In genomic region chr4:4853921-4854648, GRCh38 we compare ENCODE assay signal across 13 cellular contexts. TPM values are rescaled to one million over a fixed set of nuclear protein-coding genes. Genes with fewer than 3 reads are reported as not detected.
DNase-seq lines count a peak whose midpoint lies in the region; ATAC-seq and TF ChIP-seq lines count a peak whose summit lies in the region.
"Had no signal": no experiment of that assay in that cellular context is flagged by ENCODE, and none has a peak within 500 bp of the region (broad histone marks: within the 10 kb centered on the region; RNA-seq: fewer than 3 reads in every experiment).

No MANE protein-coding gene starts in this region.

- H3K4me2 ChIP-seq in BLaER1 (no peak overlapping the region), neuronal stem cell (ENCODE audit: insufficient read depth, low read length, poor library complexity, severe bottlenecking) (peak overlapping the region; percentile 14)

- no peak overlapping the region for H4K91ac ChIP-seq in neuronal stem cell (ENCODE audit: low read depth, low read length, poor library complexity)

- no peaks in the 10 kb centered on the region for H3K79me1 ChIP-seq in neuronal stem cell (ENCODE audit: low read depth, low read length)

- TF ChIP-seq CTCF in GM12865 (IDR thresholded peaks at IDR 0.05; ENCODE audit: insufficient read depth, low read depth, low read length, missing control alignments), result no peak

- H3K4me1 ChIP-seq in BLaER1, result peaks cover 23% of the 10 kb centered on the region
- peaks cover 48% of the 10 kb centered on the region for H3K4me1 ChIP-seq in ectodermal cell (ENCODE audit: control insufficient read depth, insufficient read depth, low read length)
- H3K4me1 ChIP-seq in neuronal stem cell (ENCODE audit: control insufficient read depth in 2 of 2, insufficient read depth in 1 of 2, low read depth in 1 of 2, low read length in 2 of 2), result peaks cover 7 to 30% of the 10 kb centered on the region in 2 donors
- H3K4me1 ChIP-seq: colonic mucosa had no signal

- ATAC-seq in GM21526 (IDR thresholded peaks at IDR 0.05; ENCODE audit: low FRiP score, unreplicated experiment) (no peak), GM18868 (IDR thresholded peaks at IDR 0.05; ENCODE audit: unreplicated experiment) (no peak), HG03571 (IDR thresholded peaks at IDR 0.05; ENCODE audit: unreplicated experiment) (no peak)

- WGBS in ectodermal cell, 2 experiments, result 14 to 21% methylated on average over 18 to 21 of the region's 24 CpGs
- no CpG with 5 or more reads among the region's 24 CpGs for WGBS in neuronal stem cell (ENCODE audit: extremely low coverage in 2 of 2, insufficient read length in 2 of 2, insufficient replicate concordance in 1 of 2), 2 donors

- H3K4ac ChIP-seq in neuronal stem cell (ENCODE audit: low read length), result no peak overlapping the region

- peaks cover 75% of the 10 kb centered on the region for H4K20me1 ChIP-seq in BLaER1

- H3K18ac ChIP-seq in neuronal stem cell (ENCODE audit: low read length), result no peak overlapping the region

- no peak for DNase-seq in GM12865 (ENCODE audit: low read depth)
- no peak for DNase-seq in neuronal stem cell (ENCODE audit: low spot score)
- DNase-seq in H4 (ENCODE audit: low spot score), result no peak
- DNase-seq: activated CD4-positive, alpha-beta T cell treated with anti-CD3 and anti-CD28 coated beads for 48 hours; activated naive CD4-positive, alpha-beta T cell; colonic mucosa; NCI-H2081 treated with DMSO at 0.1 percent for 48 hours; stimulated activated CD4-positive, alpha-beta T cell treated with anti-CD3 and anti-CD28 coated beads, Interleukin-4, amount 100 ng/mL, for 1 hour had no signal

- no peak overlapping the region for H3K27ac ChIP-seq in BLaER1
- H3K27ac ChIP-seq in ectodermal cell (ENCODE audit: insufficient read depth, low read depth, low read length, poor library complexity, severe bottlenecking), result no peak overlapping the region
- no peak overlapping the region for H3K27ac ChIP-seq in neuronal stem cell (replicated peaks; ENCODE audit: low read length)
- H3K27ac ChIP-seq: colonic mucosa had no signal

- no peak overlapping the region for H2BK12ac ChIP-seq in neuronal stem cell (ENCODE audit: low read length)

- H3K9me3 ChIP-seq in BLaER1 (no peaks in the 10 kb centered on the region), ectodermal cell (ENCODE audit: control insufficient read depth, low read length) (no peaks in the 10 kb centered on the region), neuronal stem cell (replicated peaks in 1 of 2; ENCODE audit: control insufficient read depth in 2 of 2, insufficient read depth in 1 of 2, low read depth in 1 of 2, low read length in 2 of 2) (peaks cover 0 to 6% of the 10 kb centered on the region in 2 donors)
- H3K9me3 ChIP-seq: colonic mucosa had no signal

- no peak overlapping the region for H2AK5ac ChIP-seq in neuronal stem cell (ENCODE audit: low read depth, low read length)

- H3K36me3 ChIP-seq in BLaER1 (no peaks in the 10 kb centered on the region), ectodermal cell (ENCODE audit: control insufficient read depth, insufficient read depth, low read length) (no peaks in the 10 kb centered on the region), neuronal stem cell (replicated peaks in 1 of 2; ENCODE audit: control insufficient read depth in 2 of 2, insufficient read depth in 2 of 2, low read length in 2 of 2) (no peaks in the 10 kb centered on the region)
- H3K36me3 ChIP-seq: colonic mucosa had no signal

- H2BK5ac ChIP-seq in neuronal stem cell (ENCODE audit: low read length), result no peak overlapping the region

- no peak overlapping the region for H2AFZ ChIP-seq in neuronal stem cell (ENCODE audit: low read length)

- H3K27me3 ChIP-seq in BLaER1 (peaks cover 89% of the 10 kb centered on the region), ectodermal cell (ENCODE audit: control insufficient read depth, insufficient read depth, low read length, poor library complexity, severe bottlenecking) (peaks cover 96% of the 10 kb centered on the region), neuronal stem cell (ENCODE audit: control insufficient read depth in 3 of 3, insufficient read depth in 3 of 3, low read depth in 1 of 3, low read length in 3 of 3) (peaks cover 52 to 95% (median 93%) of the 10 kb centered on the region in 3 experiments)

- H3K14ac ChIP-seq in neuronal stem cell (ENCODE audit: low read length), result no peak overlapping the region

- H4K8ac ChIP-seq in neuronal stem cell (ENCODE audit: low read depth, low read length), result no peak overlapping the region

- H3K9ac ChIP-seq in BLaER1 (no peak overlapping the region), neuronal stem cell (ENCODE audit: low read depth, low read length, poor library complexity) (no peak overlapping the region)

- 0 out of 2 replicates have a peak overlapping the region, but pooled peaks have one; percentile 52 for H3K4me3 ChIP-seq in BLaER1
- peak overlapping the region; percentile 52 for H3K4me3 ChIP-seq in GM12865 (ENCODE audit: low read depth, low read length)
- H3K4me3 ChIP-seq in ectodermal cell (ENCODE audit: insufficient read depth, low read depth, low read length), result peak overlapping the region; percentile 25
- H3K4me3 ChIP-seq in neuronal stem cell (ENCODE audit: low read length in 2 of 2), result no peak overlapping the region
- H3K4me3 ChIP-seq: colonic mucosa had no signal

- no peak overlapping the region for H3K23ac ChIP-seq in neuronal stem cell (ENCODE audit: low read depth, low read length, poor library complexity)

- no peak overlapping the region for H2BK120ac ChIP-seq in neuronal stem cell (ENCODE audit: low read depth, low read length)

- H2BK15ac ChIP-seq in neuronal stem cell (ENCODE audit: low read length), result no peak overlapping the region

RNA-seq across cellular contexts. Expression of gene MSX1, which starts 5.4 kb away (rescaled TPM):
- polyA plus RNA-seq in ectodermal cell (2013, experiment 1 of 4), result 68.8 TPM
- 67.1 TPM for polyA plus RNA-seq in ectodermal cell (2013, experiment 2 of 4)
- polyA plus RNA-seq in ectodermal cell (2013, experiment 3 of 4), result 82.3 TPM
- polyA plus RNA-seq in ectodermal cell (2013, experiment 4 of 4), result 99.1 TPM
- polyA plus RNA-seq in neuronal stem cell (2013, experiment 1 of 2), result 1.6 TPM
- 1.8 TPM for polyA plus RNA-seq in neuronal stem cell (2013, experiment 2 of 2)
- total RNA-seq in H4 (2014; rRNA removed; shearing (Covaris generic)), result 10.0 and 13.0 TPM in 2 replicates

Comparison
In these comparisons a context has a peak if more than half of its experiments do, and no peak if none do; other contexts are left out.
1. H3K4me3 ChIP-seq: peak in BLaER1 (single experiment), GM12865 (single experiment) and ectodermal cell (single experiment); none in neuronal stem cell (0 of 2).